ENCODE assay signal across 14 cellular contexts in the genomic region with DNA sequence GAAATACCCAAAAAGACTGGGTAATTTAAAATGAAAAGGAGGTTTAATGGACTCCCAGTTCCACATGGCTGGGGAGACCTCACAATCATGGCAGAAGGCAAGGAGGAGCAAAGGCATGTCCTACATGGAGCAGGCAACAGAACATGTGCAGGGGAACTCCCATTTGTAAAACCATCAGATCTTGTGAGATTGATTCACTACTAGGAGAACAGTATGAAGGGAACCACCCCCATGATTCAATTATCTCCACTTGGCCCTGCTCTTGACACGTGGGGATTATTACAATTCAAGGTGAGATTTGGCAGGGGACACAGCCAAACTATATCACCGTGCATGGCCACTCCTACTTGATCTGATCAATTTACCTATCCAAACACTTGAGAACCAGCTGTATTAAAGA.
A peak's percentile ranks its signal among the peaks of the same experiment; 100 is the strongest.
DNase-seq lines count a peak whose midpoint lies in the region; ATAC-seq, FAIRE-seq and TF ChIP-seq lines count a peak whose summit lies in the region.
"Had no signal": no experiment of that assay in that cellular context is flagged by ENCODE, and none has a peak within 500 bp of the region (broad histone marks: within the 10 kb centered on the region; RNA-seq: fewer than 3 reads in every experiment).

No MANE protein-coding gene starts in this region.

- no peak overlapping the region for H2AFZ ChIP-seq in GM23248

- H3K9me2 ChIP-seq in GM23248 (ENCODE audit: insufficient read depth) = no peaks in the 10 kb centered on the region

- in situ Hi-C loops in GM23248 (cut with MboI) = no loop called here

- DNase-seq in GM23248 = no peak
- DNase-seq in RWPE2 (ENCODE audit: low spot score) = no peak
- peak; percentile 39 for DNase-seq in esophagus muscularis mucosa (ENCODE audit: extremely low spot score)
- no peak for DNase-seq in frontal cortex (ENCODE audit: low spot score in 2 of 2)
- no peak for DNase-seq in SK-N-DZ (ENCODE audit: low spot score)
- DNase-seq in stimulated activated CD4-positive, alpha-beta T cell treated with anti-CD3 and anti-CD28 coated beads, Interleukin-1b, Interleukin-23, amount 100 ng/mL, for 48 hours = no peak
- DNase-seq in GDM1 (lab: John Stamatoyannopoulos, UW) = no peak
- DNase-seq: CD8-positive, alpha-beta T cell; NCI-H1436 treated with DMSO at 0.1 percent for 48 hours; NCI-H2081; NCI-H524 treated with DMSO at 0.1 percent for 48 hours had no signal

- no peaks in the 10 kb centered on the region for H4K20me1 ChIP-seq in GM23248 (ENCODE audit: insufficient read depth)

- intact Hi-C loops in esophagus muscularis mucosa (cut with DNase I) = no loop called here

- H3F3A ChIP-seq in GM23248 (ENCODE audit: insufficient read depth) = peaks cover 47% of the 10 kb centered on the region

- peaks cover 51% of the 10 kb centered on the region for H3K4me1 ChIP-seq in GM23248 (ENCODE audit: insufficient read depth)
- peaks cover 47% of the 10 kb centered on the region for H3K4me1 ChIP-seq in RWPE2 (ENCODE audit: insufficient read depth, poor library complexity, severe bottlenecking)
- no peaks in the 10 kb centered on the region for H3K4me1 ChIP-seq in esophagus muscularis mucosa
- H3K4me1 ChIP-seq in mesodermal cell (ENCODE audit: control insufficient read depth, insufficient read depth, low read length, poor library complexity, severe bottlenecking) = peaks cover 11% of the 10 kb centered on the region

- no peak for TF ChIP-seq CTCF in RWPE2 (IDR thresholded peaks at IDR 0.05; ENCODE audit: poor library complexity, severe bottlenecking)
- no peak for TF ChIP-seq CTCF in esophagus muscularis mucosa (IDR thresholded peaks at IDR 0.05)

- H3K79me2 ChIP-seq in GM23248 (ENCODE audit: insufficient read depth) = no peaks in the 10 kb centered on the region

- H3K4me3 ChIP-seq in GM23248 = no peak overlapping the region
- no peak overlapping the region for H3K4me3 ChIP-seq in RWPE2 (ENCODE audit: severe bottlenecking)
- H3K4me3 ChIP-seq in esophagus muscularis mucosa = no peak overlapping the region
- no peak overlapping the region for H3K4me3 ChIP-seq in mesodermal cell (ENCODE audit: extremely low read depth, insufficient read depth, low read length, poor library complexity, severe bottlenecking)
- H3K4me3 ChIP-seq: HAP-1 had no signal

- no peak for TF ChIP-seq EP300 in esophagus muscularis mucosa (IDR thresholded peaks at IDR 0.05)

- H3K27ac ChIP-seq in GM23248 = peak overlapping the region; percentile 48
- peak overlapping the region; percentile 90 for H3K27ac ChIP-seq in RWPE2 (ENCODE audit: poor library complexity, severe bottlenecking)
- H3K27ac ChIP-seq in esophagus muscularis mucosa (replicated peaks in 1 of 4) = no peak overlapping the region
- H3K27ac ChIP-seq in mesodermal cell (ENCODE audit: low read depth, low read length, severe bottlenecking) = peak overlapping the region; percentile 25

- FAIRE-seq in frontal cortex (lab: Jason Lieb, UNC) = no peak

- WGBS in GM23248 (ENCODE audit: low coverage in 1 of 2, low lambda C conversion rate in 2 of 2, missing lambda C conversion rate in 2 of 2), 2 experiments = 26 to 45% methylated on average over 2 of the region's 2 CpGs
- WGBS in esophagus muscularis mucosa = 83% methylated on average over 2 of the region's 2 CpGs
- 80 to 100% methylated on average over 1 of the region's 2 CpGs for WGBS in mesodermal cell (ENCODE audit: insufficient coverage in 2 of 2), 2 experiments

- no peak for ATAC-seq in RWPE2 (ENCODE audit: low read depth)
- ATAC-seq: CD8-positive, alpha-beta T cell; Right ventricle myocardium inferior had no signal

- no peak overlapping the region for H3K9ac ChIP-seq in GM23248

- H3K27me3 ChIP-seq in GM23248 (replicated peaks; ENCODE audit: insufficient read depth) (no peaks in the 10 kb centered on the region), RWPE2 (ENCODE audit: insufficient read depth, poor library complexity, severe bottlenecking) (no peaks in the 10 kb centered on the region), esophagus muscularis mucosa (no peaks in the 10 kb centered on the region)

- H3K9me3 ChIP-seq in GM23248 (ENCODE audit: low read depth) = no peaks in the 10 kb centered on the region
- H3K9me3 ChIP-seq in RWPE2 (ENCODE audit: severe bottlenecking) = no peaks in the 10 kb centered on the region
- H3K9me3 ChIP-seq in esophagus muscularis mucosa = no peaks in the 10 kb centered on the region
- peaks cover 4% of the 10 kb centered on the region for H3K9me3 ChIP-seq in mesodermal cell (ENCODE audit: control insufficient read depth, low read length)
- H3K9me3 ChIP-seq: HAP-1 had no signal

- H3K4me2 ChIP-seq in GM23248 (ENCODE audit: unreplicated experiment) = no peak overlapping the region

- H3K36me3 ChIP-seq in GM23248 (ENCODE audit: low read depth) (no peaks in the 10 kb centered on the region), RWPE2 (ENCODE audit: low read depth) (no peaks in the 10 kb centered on the region), esophagus muscularis mucosa (no peaks in the 10 kb centered on the region), mesodermal cell (ENCODE audit: control insufficient read depth, insufficient read depth, low read length) (no peaks in the 10 kb centered on the region)
- H3K36me3 ChIP-seq: HAP-1 had no signal

- no peak for TF ChIP-seq POLR2A in esophagus muscularis mucosa (IDR thresholded peaks at IDR 0.05; ENCODE audit: low read depth)

Comparison
In these comparisons a context has a peak if more than half of its experiments do, and no peak if none do; other contexts are left out.
1. H3K27ac ChIP-seq: peak in GM23248 (single experiment), RWPE2 (single experiment) and mesodermal cell (single experiment); none in esophagus muscularis mucosa (0 of 4).